In genomic region chr2:72340665-72341064, GRCh38 we compare ENCODE assay signal across 20 cellular contexts.
"Had no signal": no experiment of that assay in that cellular context is flagged by ENCODE, and none has a peak within 500 bp of the region (broad histone marks: within the 10 kb centered on the region; RNA-seq: fewer than 3 reads in every experiment).

No MANE protein-coding gene starts in this region.

- H3K9me3 ChIP-seq: ascending aorta, tibial nerve, vagina had no signal

- H3K27me3 Mint-ChIP-seq: activated CD4-positive, alpha-beta memory T cell treated with anti-CD3 and anti-CD28 coated beads, Interleukin-2, amount 10 ng/mL, durations not matched to agents 7 days and 5 days; activated naive CD4-positive, alpha-beta T cell treated with anti-CD3 and anti-CD28 coated beads, Interleukin-2, amount 10 ng/mL, durations not matched to agents 7 days and 5 days; activated T-cell treated with anti-CD3 and anti-CD28 coated beads, Interleukin-2, amount 50 U/mL, for 24 hours; dendritic cell treated with granulocyte-macrophage colony-stimulating factor and Interleukin-4, amounts not matched to agents 40 ng/mL and 50 ng/mL, for 4 days; progenitor cell of endocrine pancreas had no signal

- H3K27me3 ChIP-seq: ascending aorta, breast epithelium, right atrium auricular region, tibial nerve, vagina had no signal

- H3K27ac Mint-ChIP-seq: activated CD4-positive, alpha-beta memory T cell treated with anti-CD3 and anti-CD28 coated beads, Interleukin-2, amount 10 ng/mL, durations not matched to agents 7 days and 5 days; activated naive CD4-positive, alpha-beta T cell treated with anti-CD3 and anti-CD28 coated beads, Interleukin-2, amount 10 ng/mL, durations not matched to agents 7 days and 5 days; activated T-cell treated with anti-CD3 and anti-CD28 coated beads, Interleukin-2, amount 50 U/mL, for 24 hours; dendritic cell treated with granulocyte-macrophage colony-stimulating factor and Interleukin-4, amounts not matched to agents 40 ng/mL and 50 ng/mL, for 4 days; nephron; progenitor cell of endocrine pancreas had no signal

- H3K4me3 ChIP-seq: ascending aorta, breast epithelium, right atrium auricular region, tibial nerve, vagina had no signal

- H3K36me3 ChIP-seq: ascending aorta, breast epithelium, right atrium auricular region, tibial nerve, vagina had no signal

- H3K9me3 Mint-ChIP-seq: activated CD4-positive, alpha-beta memory T cell treated with anti-CD3 and anti-CD28 coated beads, Interleukin-2, amount 10 ng/mL, durations not matched to agents 7 days and 5 days; activated naive CD4-positive, alpha-beta T cell treated with anti-CD3 and anti-CD28 coated beads, Interleukin-2, amount 10 ng/mL, durations not matched to agents 7 days and 5 days; activated T-cell treated with anti-CD3 and anti-CD28 coated beads, Interleukin-2, amount 50 U/mL, for 24 hours had no signal

- H3K36me3 Mint-ChIP-seq: activated naive CD4-positive, alpha-beta T cell treated with anti-CD3 and anti-CD28 coated beads, Interleukin-2, amount 10 ng/mL, durations not matched to agents 7 days and 5 days had no signal

- H3K27ac ChIP-seq: ascending aorta, breast epithelium, right atrium auricular region, tibial nerve, vagina had no signal

- DNase-seq: activated CD4-positive, alpha-beta memory T cell treated with anti-CD3 and anti-CD28 coated beads, Interleukin-2, amount 10 ng/mL, durations not matched to agents 7 days and 5 days; activated CD4-positive, alpha-beta T cell treated with anti-CD3 and anti-CD28 coated beads for 1 hour; activated naive CD4-positive, alpha-beta T cell treated with anti-CD3 and anti-CD28 coated beads, Interleukin-2, amount 10 ng/mL, durations not matched to agents 7 days and 5 days; activated T-cell treated with anti-CD3 and anti-CD28 coated beads, Interleukin-2, amount 50 U/mL, for 24 hours; effector memory CD4-positive, alpha-beta T cell; hippocampal formation; small intestine; stimulated activated CD4-positive, alpha-beta T cell treated with anti-CD3 and anti-CD28 coated beads, Interleukin-4, amount 100 ng/mL, for 4 hours; stimulated activated CD8-positive, alpha-beta memory T cell treated with anti-CD3 and anti-CD28 coated beads, Interleukin-4, amount 100 ng/mL, for 48 hours; stimulated activated naive CD4-positive, alpha-beta T cell treated with Interleukin-2 at 50 U/mL for 16 hours; substantia nigra; T1000 had no signal

- H3K4me3 Mint-ChIP-seq: activated CD4-positive, alpha-beta memory T cell treated with anti-CD3 and anti-CD28 coated beads, Interleukin-2, amount 10 ng/mL, durations not matched to agents 7 days and 5 days; activated naive CD4-positive, alpha-beta T cell treated with anti-CD3 and anti-CD28 coated beads, Interleukin-2, amount 10 ng/mL, durations not matched to agents 7 days and 5 days; activated T-cell treated with anti-CD3 and anti-CD28 coated beads, Interleukin-2, amount 50 U/mL, for 24 hours; dendritic cell treated with granulocyte-macrophage colony-stimulating factor and Interleukin-4, amounts not matched to agents 40 ng/mL and 50 ng/mL, for 4 days; nephron had no signal

- H3K4me1 ChIP-seq: ascending aorta, breast epithelium, right atrium auricular region, tibial nerve, vagina had no signal

- H3K4me1 Mint-ChIP-seq: activated CD4-positive, alpha-beta memory T cell treated with anti-CD3 and anti-CD28 coated beads, Interleukin-2, amount 10 ng/mL, durations not matched to agents 7 days and 5 days; activated naive CD4-positive, alpha-beta T cell treated with anti-CD3 and anti-CD28 coated beads, Interleukin-2, amount 10 ng/mL, durations not matched to agents 7 days and 5 days; nephron had no signal
